In genomic region chr19:2610637-2611482, GRCh38 we compare ENCODE assay signal across 1 cellular context.
A peak's percentile ranks its signal among the peaks of the same experiment; 100 is the strongest.
TF ChIP-seq lines count a peak whose summit lies in the region.

No MANE protein-coding gene starts in this region.

TF ChIP-seq in HepG2, 621 proteins besides CTCF, POLR2A, EP300 and RAD21 (continued from another document and continues in another):
- 0 out of 2 replicates have a peak, but pooled peaks have one; percentile 40 for TF ChIP-seq ZBED4 (CRISPR knock-in tag; IDR thresholded peaks at IDR 0.05; ENCODE audit: borderline replicate concordance)
- no peak; the same call in 1 of the 2 replicates for TF ChIP-seq PRDM10 (CRISPR knock-in tag; IDR thresholded peaks at IDR 0.05; ENCODE audit: low read depth)
- no peak for TF ChIP-seq MZF1 (CRISPR knock-in tag; IDR thresholded peaks at IDR 0.05; ENCODE audit: borderline replicate concordance)
- no peak for TF ChIP-seq ZNF737 (CRISPR knock-in tag; IDR thresholded peaks at IDR 0.05; ENCODE audit: borderline replicate concordance)
- TF ChIP-seq HDAC6 (IDR thresholded peaks at IDR 0.05; ENCODE audit: low read depth, low read length) = no peak
- TF ChIP-seq YEATS4 (CRISPR knock-in tag; IDR thresholded peaks at IDR 0.05; ENCODE audit: borderline replicate concordance) = 0 out of 2 replicates have a peak, but pooled peaks have one; percentile 22
- no peak for TF ChIP-seq SRSF9 (IDR thresholded peaks at IDR 0.05; ENCODE audit: borderline replicate concordance, insufficient read depth, low read depth, low read length, poor library complexity, severe bottlenecking)
- TF ChIP-seq SNAPC2 (CRISPR knock-in tag; IDR thresholded peaks at IDR 0.05) = 0 out of 2 replicates have a peak, but pooled peaks have one; percentile 49
- TF ChIP-seq ZNF280D (CRISPR knock-in tag; IDR thresholded peaks at IDR 0.05) = no peak; the same call in 1 of the 2 replicates
- TF ChIP-seq ZBTB2 (CRISPR knock-in tag; IDR thresholded peaks at IDR 0.05; ENCODE audit: low read depth) = peak; percentile 39; the same call in 1 of the 2 replicates
- peak; percentile 72 for TF ChIP-seq TEAD3 (CRISPR knock-in tag; optimal IDR thresholded peaks at IDR 0.05; ENCODE audit: borderline replicate concordance)
- 0 out of 2 replicates have a peak, but pooled peaks have one; percentile 31 for TF ChIP-seq HNRNPL (IDR thresholded peaks at IDR 0.05; ENCODE audit: low read depth, low read length)
- peak; percentile 41; the same call in 1 of the 2 replicates for TF ChIP-seq LBX2 (CRISPR knock-in tag; IDR thresholded peaks at IDR 0.05; ENCODE audit: borderline replicate concordance)
- no peak; the same call in none of the 2 replicates for TF ChIP-seq POGK (CRISPR knock-in tag; conservative IDR thresholded peaks at IDR 0.05)
- TF ChIP-seq, protein P1, sequence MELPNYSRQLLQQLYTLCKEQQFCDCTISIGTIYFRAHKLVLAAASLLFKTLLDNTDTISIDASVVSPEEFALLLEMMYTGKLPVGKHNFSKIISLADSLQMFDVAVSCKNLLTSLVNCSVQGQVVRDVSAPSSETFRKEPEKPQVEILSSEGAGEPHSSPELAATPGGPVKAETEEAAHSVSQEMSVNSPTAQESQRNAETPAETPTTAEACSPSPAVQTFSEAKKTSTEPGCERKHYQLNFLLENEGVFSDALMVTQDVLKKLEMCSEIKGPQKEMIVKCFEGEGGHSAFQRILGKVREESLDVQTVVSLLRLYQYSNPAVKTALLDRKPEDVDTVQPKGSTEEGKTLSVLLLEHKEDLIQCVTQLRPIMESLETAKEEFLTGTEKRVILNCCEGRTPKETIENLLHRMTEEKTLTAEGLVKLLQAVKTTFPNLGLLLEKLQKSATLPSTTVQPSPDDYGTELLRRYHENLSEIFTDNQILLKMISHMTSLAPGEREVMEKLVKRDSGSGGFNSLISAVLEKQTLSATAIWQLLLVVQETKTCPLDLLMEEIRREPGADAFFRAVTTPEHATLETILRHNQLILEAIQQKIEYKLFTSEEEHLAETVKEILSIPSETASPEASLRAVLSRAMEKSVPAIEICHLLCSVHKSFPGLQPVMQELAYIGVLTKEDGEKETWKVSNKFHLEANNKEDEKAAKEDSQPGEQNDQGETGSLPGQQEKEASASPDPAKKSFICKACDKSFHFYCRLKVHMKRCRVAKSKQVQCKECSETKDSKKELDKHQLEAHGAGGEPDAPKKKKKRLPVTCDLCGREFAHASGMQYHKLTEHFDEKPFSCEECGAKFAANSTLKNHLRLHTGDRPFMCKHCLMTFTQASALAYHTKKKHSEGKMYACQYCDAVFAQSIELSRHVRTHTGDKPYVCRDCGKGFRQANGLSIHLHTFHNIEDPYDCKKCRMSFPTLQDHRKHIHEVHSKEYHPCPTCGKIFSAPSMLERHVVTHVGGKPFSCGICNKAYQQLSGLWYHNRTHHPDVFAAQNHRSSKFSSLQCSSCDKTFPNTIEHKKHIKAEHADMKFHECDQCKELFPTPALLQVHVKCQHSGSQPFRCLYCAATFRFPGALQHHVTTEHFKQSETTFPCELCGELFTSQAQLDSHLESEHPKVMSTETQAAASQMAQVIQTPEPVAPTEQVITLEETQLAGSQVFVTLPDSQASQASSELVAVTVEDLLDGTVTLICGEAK (IDR thresholded peaks at IDR 0.05) = no peak
- TF ChIP-seq, protein P1 (CRISPR knock-in tag; IDR thresholded peaks at IDR 0.05) = peak; percentile 39; the same call in 1 of the 2 replicates
- no peak for TF ChIP-seq CSRNP2 (CRISPR knock-in tag; conservative IDR thresholded peaks at IDR 0.05; ENCODE audit: low read depth)
- TF ChIP-seq EED (CRISPR knock-in tag; IDR thresholded peaks at IDR 0.05) = no peak
- TF ChIP-seq ZNF143 (CRISPR knock-in tag; IDR thresholded peaks at IDR 0.05) = peak; percentile 43; the same call in 1 of the 2 replicates
- TF ChIP-seq MAF1 (CRISPR knock-in tag; IDR thresholded peaks at IDR 0.05; ENCODE audit: borderline replicate concordance) = no peak
